9 cellular contexts compared by ENCODE assay signal in the genomic region with DNA sequence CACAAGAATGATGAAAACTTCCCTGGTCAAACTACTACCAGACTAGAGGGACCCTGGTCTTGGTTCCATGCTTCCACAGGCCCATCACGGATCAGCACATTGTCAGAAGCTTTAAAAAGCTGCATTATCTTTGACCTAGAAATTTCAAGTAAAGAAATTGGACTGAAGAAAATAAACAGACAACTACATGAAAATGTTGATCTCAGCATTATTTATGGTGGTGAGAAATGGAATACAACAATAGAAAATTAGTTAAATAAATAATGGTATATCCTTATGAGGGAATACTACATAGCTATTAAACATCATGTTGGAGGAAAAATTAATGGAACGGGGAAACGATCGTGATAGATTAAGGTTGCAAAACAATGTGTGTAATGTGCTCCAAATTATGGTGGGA. TPM values are rescaled to one million over a fixed set of nuclear protein-coding genes. Genes with fewer than 3 reads are reported as not detected.
"Had no signal": no experiment of that assay in that cellular context is flagged by ENCODE, and none has a peak within 500 bp of the region (broad histone marks: within the 10 kb centered on the region; RNA-seq: fewer than 3 reads in every experiment).

No MANE protein-coding gene starts in this region.

- ATAC-seq: HCT116 had no signal

- H3K4me1 Mint-ChIP-seq: IgD-negative memory B cell had no signal

- H3K27ac ChIP-seq: GM23248, HL-60 had no signal

- H3K4me3 ChIP-seq: GM23248, HAP-1 had no signal

- H2AFZ ChIP-seq: GM23248 had no signal

- H3K36me3 Mint-ChIP-seq: IgD-negative memory B cell had no signal

- H3K27ac Mint-ChIP-seq: HFFc6, IgD-negative memory B cell had no signal

- H3K9ac ChIP-seq: GM23248 had no signal

- H3K9me3 Mint-ChIP-seq: HFFc6 had no signal

- DNase-seq: GM23248, GOT3, H7, HFFc6, KG1 had no signal

- H3K4me3 Mint-ChIP-seq: HFFc6, IgD-negative memory B cell had no signal

- H3K9me3 ChIP-seq: HAP-1 had no signal

- H3K4me1 ChIP-seq: HAP-1 had no signal

RNA-seq across cellular contexts. Expression of a gene that starts 13.7 kb away (rescaled TPM):
- polyA plus RNA-seq: IgD-negative memory B cell had no signal
